Comparison of ENCODE assay signal across 26 cellular contexts in the genomic region with DNA sequence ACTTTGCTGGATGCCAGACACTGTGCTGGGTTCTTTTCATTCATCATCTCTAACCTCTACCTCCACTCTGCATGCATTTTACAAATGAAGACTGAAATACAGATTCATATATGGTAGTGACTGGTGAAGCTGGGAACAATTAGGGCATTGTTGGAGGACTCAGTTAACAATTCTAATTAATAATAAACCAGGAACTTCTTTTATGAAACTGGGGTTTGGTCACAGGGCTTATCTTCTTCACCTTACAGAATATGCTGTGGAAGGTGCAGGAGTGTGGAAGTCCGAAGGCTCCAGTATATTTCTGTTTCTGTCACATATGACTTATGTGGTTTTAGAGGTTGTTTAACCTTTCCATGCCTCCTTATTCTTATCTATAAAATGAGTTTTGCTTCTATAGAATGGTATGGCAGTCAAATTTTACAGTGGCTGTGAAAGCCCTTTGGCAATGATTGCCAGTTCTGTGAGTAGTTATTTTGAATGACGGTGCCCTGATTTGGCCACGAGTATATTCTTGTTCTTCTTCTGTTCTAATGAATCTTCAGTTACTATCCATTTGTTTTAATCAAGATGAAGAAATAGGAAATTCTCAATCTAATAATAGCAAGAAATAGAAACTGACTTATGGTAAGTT.
DNase-seq lines count a peak whose midpoint lies in the region; ATAC-seq and TF ChIP-seq lines count a peak whose summit lies in the region.
"Had no signal": no experiment of that assay in that cellular context is flagged by ENCODE, and none has a peak within 500 bp of the region (broad histone marks: within the 10 kb centered on the region; RNA-seq: fewer than 3 reads in every experiment).

No MANE protein-coding gene starts in this region.

- no peaks in the 10 kb centered on the region for H3K27me3 ChIP-seq in tibial artery
- H3K27me3 ChIP-seq: adrenal gland, brain microvascular endothelial cell had no signal

- no peaks in the 10 kb centered on the region for H3K36me3 ChIP-seq in tibial artery
- H3K36me3 ChIP-seq: adrenal gland, brain microvascular endothelial cell, lower lobe of right lung had no signal

- no peaks in the 10 kb centered on the region for H3K9me3 ChIP-seq in tibial artery
- H3K9me3 ChIP-seq: lower lobe of right lung had no signal

- ATAC-seq in GM18861 (IDR thresholded peaks at IDR 0.05; ENCODE audit: unreplicated experiment) (peak; percentile 61), GM21381 (IDR thresholded peaks at IDR 0.05; ENCODE audit: unreplicated experiment) (peak; percentile 49), HG03097 (IDR thresholded peaks at IDR 0.05; ENCODE audit: low FRiP score, unreplicated experiment) (peak; percentile 61), HG03571 (IDR thresholded peaks at IDR 0.05; ENCODE audit: unreplicated experiment) (peak; percentile 76), GM18520 (IDR thresholded peaks at IDR 0.05; ENCODE audit: unreplicated experiment) (no peak)
- ATAC-seq: activated T-cell treated with anti-CD3 and anti-CD28 coated beads, Interleukin-2, amount 50 U/mL, for 4 hours; lower lobe of right lung; natural killer cell treated with Interleukin-12 subunit alpha and Interleukin-12 subunit beta and Interleukin-15 and Interleukin-18, amount 100 ng/mL, for 72 hours; stimulated activated effector memory CD8-positive, alpha-beta T cell treated with anti-CD3 and anti-CD28 coated beads, Interleukin-12 subunit alpha, Interleukin-12 subunit beta, amount 100 ng/mL, for 72 hours had no signal

- no peak overlapping the region for H3K4me3 ChIP-seq in tibial artery
- H3K4me3 ChIP-seq: adrenal gland, lower lobe of right lung had no signal

- no peak for DNase-seq in NCI-H526 (lab: John Stamatoyannopoulos, UW)
- no peak for DNase-seq in tibial artery
- DNase-seq in NCI-H226: no peak
- DNase-seq: activated CD4-positive, alpha-beta T cell treated with anti-CD3 and anti-CD28 coated beads for 4 hours; activated T-cell treated with anti-CD3 and anti-CD28 coated beads, Interleukin-2, amount 50 U/mL, for 4 hours; adrenal gland; brain microvascular endothelial cell; effector CD4-positive, alpha-beta T cell; GDM1; Karpas-422; kidney glomerular epithelial cell; lower lobe of right lung; MV-4-11; NCI-H1694 treated with DMSO at 0.1 percent for 48 hours; NCI-H2171 treated with DMSO at 0.1 percent for 48 hours; NCI-H524 treated with DMSO at 0.1 percent for 48 hours; retina; substantia nigra had no signal

- H3K27ac ChIP-seq in tibial artery: no peak overlapping the region
- H3K27ac ChIP-seq: adrenal gland, brain microvascular endothelial cell, epithelial cell of prostate, lower lobe of right lung had no signal

- H3K4me1 ChIP-seq in tibial artery: no peaks in the 10 kb centered on the region
- H3K4me1 ChIP-seq: adrenal gland, lower lobe of right lung had no signal

- no peak for TF ChIP-seq CTCF in tibial artery (IDR thresholded peaks at IDR 0.05)

- intact Hi-C loops in tibial artery (cut with DNase I; ENCODE audit: low total_unique reads): no loop called here
